Comparison of ENCODE assay signal across 8 cellular contexts in genomic region chr1:19429611-19430010, GRCh38. TPM values are rescaled to one million over a fixed set of nuclear protein-coding genes. Genes with fewer than 3 reads are reported as not detected.
A peak's percentile ranks its signal among the peaks of the same experiment; 100 is the strongest.
DNase-seq lines count a peak whose midpoint lies in the region; ATAC-seq and TF ChIP-seq lines count a peak whose summit lies in the region.

No MANE protein-coding gene starts in this region.

- CTCF ChIA-PET in activated naive CD4-positive, alpha-beta T cell treated with anti-CD3 and anti-CD28 coated beads, Interleukin-2, amount 10 ng/mL, durations not matched to agents 7 days and 5 days (lab: Charles Lee), result no interaction called here

- no peaks in the 10 kb centered on the region for H3K27me3 Mint-ChIP-seq in activated naive CD4-positive, alpha-beta T cell treated with anti-CD3 and anti-CD28 coated beads, Interleukin-2, amount 10 ng/mL, durations not matched to agents 7 days and 5 days
- no peaks in the 10 kb centered on the region for H3K27me3 Mint-ChIP-seq in brain

- H3K27ac ChIP-seq in mesodermal cell (ENCODE audit: low read depth, low read length, severe bottlenecking) (peak overlapping the region; percentile 75), transverse colon (peak overlapping the region; percentile 80 to 93 (median 82))

- 78% methylated on average over 3 of the region's 4 CpGs; no CpG with 5 or more reads in 1 of the 2 experiments for WGBS in mesodermal cell (ENCODE audit: insufficient coverage in 2 of 2), 2 experiments
- WGBS in transverse colon (ENCODE audit: low coverage in 1 of 2), 2 donors, result 68% methylated on average over 4 of the region's 4 CpGs; no CpG with 5 or more reads in 1 of the 2 donors

- no peak overlapping the region for H3K4me3 Mint-ChIP-seq in activated naive CD4-positive, alpha-beta T cell treated with anti-CD3 and anti-CD28 coated beads, Interleukin-2, amount 10 ng/mL, durations not matched to agents 7 days and 5 days
- no peak overlapping the region for H3K4me3 Mint-ChIP-seq in brain

- peaks cover 42% of the 10 kb centered on the region for H3K4me1 ChIP-seq in mesodermal cell (ENCODE audit: control insufficient read depth, insufficient read depth, low read length, poor library complexity, severe bottlenecking)
- H3K4me1 ChIP-seq in transverse colon, result peaks cover 76 to 94% (median 83%) of the 10 kb centered on the region in 4 donors

- H3K9me3 ChIP-seq in mesodermal cell (ENCODE audit: control insufficient read depth, low read length) (no peaks in the 10 kb centered on the region), transverse colon (no peaks in the 10 kb centered on the region)

- TF ChIP-seq POLR2A in transverse colon (IDR thresholded peaks at IDR 0.05), result no peak

- TF ChIP-seq EP300 in transverse colon (IDR thresholded peaks at IDR 0.05; ENCODE audit: low read depth), result no peak

- in situ Hi-C loops in transverse colon (cut with MboI; ENCODE audit: low pct_ligation_motif_present in 1 of 4, low pct_unique_long_range_greater_than_20kb in 1 of 4, low sequenced_read_pairs in 3 of 4), result no loop called here

- H3K36me3 ChIP-seq in mesodermal cell (ENCODE audit: control insufficient read depth, insufficient read depth, low read length) (peaks cover 28% of the 10 kb centered on the region), transverse colon (no peaks in the 10 kb centered on the region)

- no peak for TF ChIP-seq CTCF in brain (conservative IDR thresholded peaks at IDR 0.05)
- no peak for TF ChIP-seq CTCF in transverse colon (IDR thresholded peaks at IDR 0.05)

- DNase-seq in activated naive CD4-positive, alpha-beta T cell treated with anti-CD3 and anti-CD28 coated beads, Interleukin-2, amount 10 ng/mL, durations not matched to agents 7 days and 5 days, result no peak
- no peak for DNase-seq in activated naive CD4-positive, alpha-beta T cell treated with Interleukin-2 at 50 U/mL for 16 hours
- no peak for DNase-seq in transverse colon

- H3K9me3 Mint-ChIP-seq in activated naive CD4-positive, alpha-beta T cell treated with anti-CD3 and anti-CD28 coated beads, Interleukin-2, amount 10 ng/mL, durations not matched to agents 7 days and 5 days, result no peaks in the 10 kb centered on the region
- no peaks in the 10 kb centered on the region for H3K9me3 Mint-ChIP-seq in brain

- H3K4me1 Mint-ChIP-seq in activated naive CD4-positive, alpha-beta T cell treated with anti-CD3 and anti-CD28 coated beads, Interleukin-2, amount 10 ng/mL, durations not matched to agents 7 days and 5 days, result peaks cover 53% of the 10 kb centered on the region
- peaks cover 81% of the 10 kb centered on the region for H3K4me1 Mint-ChIP-seq in brain

- no peak overlapping the region for H3K4me3 ChIP-seq in mesodermal cell (ENCODE audit: extremely low read depth, insufficient read depth, low read length, poor library complexity, severe bottlenecking)
- H3K4me3 ChIP-seq in transverse colon, result no peak overlapping the region

- no peak for ATAC-seq in HG03280 (IDR thresholded peaks at IDR 0.05; ENCODE audit: unreplicated experiment)
- ATAC-seq in GM21576 (IDR thresholded peaks at IDR 0.05; ENCODE audit: unreplicated experiment), result no peak
- no peak for ATAC-seq in HG02885 (IDR thresholded peaks at IDR 0.05; ENCODE audit: poor library complexity, unreplicated experiment)

- intact Hi-C loops in transverse colon (cut with DNase I; ENCODE audit: low total_unique reads), result loop anchor here (10.0 kb wide), 1 partner anchor 55 kb away; the partner anchor contains the start of gene CAPZB

- H3K27ac Mint-ChIP-seq in activated naive CD4-positive, alpha-beta T cell treated with anti-CD3 and anti-CD28 coated beads, Interleukin-2, amount 10 ng/mL, durations not matched to agents 7 days and 5 days, result peak overlapping the region; percentile 9
- peak overlapping the region in 4 of 5 experiments; percentile 7 to 92 (median 67) for H3K27ac Mint-ChIP-seq in brain

- peaks cover 38% of the 10 kb centered on the region for H3K36me3 Mint-ChIP-seq in activated naive CD4-positive, alpha-beta T cell treated with anti-CD3 and anti-CD28 coated beads, Interleukin-2, amount 10 ng/mL, durations not matched to agents 7 days and 5 days
- H3K36me3 Mint-ChIP-seq in brain, result peaks cover 6% of the 10 kb centered on the region

- H3K27me3 ChIP-seq in transverse colon, result no peaks in the 10 kb centered on the region

RNA-seq across cellular contexts. Expression of gene CAPZB, which starts 55.7 kb away (rescaled TPM):
- 495 TPM for polyA plus RNA-seq in brain (ENCODE audit: insufficient read depth, low read depth, low replicate concordance)
- 296 TPM for polyA plus RNA-seq in mesodermal cell (2013, experiment 1 of 2)
- 276 TPM for polyA plus RNA-seq in mesodermal cell (2013, experiment 2 of 2)
- 100 to 1,000 TPM; 127 to 404 (median 136) TPM for total RNA-seq in transverse colon
